ENCODE assay signal across 14 cellular contexts in genomic region chr4:40245794-40246546, GRCh38. TPM values are rescaled to one million over a fixed set of nuclear protein-coding genes. Genes with fewer than 3 reads are reported as not detected.
DNase-seq lines count a peak whose midpoint lies in the region; ATAC-seq and TF ChIP-seq lines count a peak whose summit lies in the region.
"Had no signal": no experiment of that assay in that cellular context is flagged by ENCODE, and none has a peak within 500 bp of the region (broad histone marks: within the 10 kb centered on the region; RNA-seq: fewer than 3 reads in every experiment).

No MANE protein-coding gene starts in this region.

- intact Hi-C loops in natural killer cell (cut with micrococcal nuclease), result loop anchor here (5.0 to 10.0 kb wide), 2 partner anchors 49 to 59 kb away; partner anchors contain the start of gene RHOH

- POLR2A ChIA-PET in activated naive CD8-positive, alpha-beta T cell treated with anti-CD3 and anti-CD28 coated beads, Interleukin-2, amount 10 ng/mL, durations not matched to agents 7 days and 5 days (lab: Charles Lee), result interaction anchor here (0.7 to 2.6 kb wide), 12 partner anchors 15 to 190 kb away, joined by 3 to 18 read pairs (median 5); partner anchors contain the start of gene RHOH

- H2AFZ ChIP-seq in GM23338, result no peak overlapping the region

- H3K9me3 Mint-ChIP-seq in T-helper 2 cell treated with Interferon-gamma antibody and Interleukin-4, amounts not matched to agents 5 μg/mL and 100 μg/mL, for 36 hours, result no peaks in the 10 kb centered on the region
- no peaks in the 10 kb centered on the region; the same call in 2 of the 3 replicates for H3K9me3 Mint-ChIP-seq in GM23338
- no peaks in the 10 kb centered on the region for H3K9me3 Mint-ChIP-seq in activated naive CD8-positive, alpha-beta T cell treated with anti-CD3 and anti-CD28 coated beads, Interleukin-2, amount 10 ng/mL, durations not matched to agents 7 days and 5 days
- H3K9me3 Mint-ChIP-seq in natural killer cell, result no peaks in the 10 kb centered on the region

- H3K27me3 ChIP-seq in GM23338 (ENCODE audit: insufficient read depth), result no peaks in the 10 kb centered on the region
- H3K27me3 ChIP-seq: Peyer's patch, transverse colon had no signal

- H4K20me1 ChIP-seq in GM23338 (replicated peaks; ENCODE audit: insufficient read depth), result no peaks in the 10 kb centered on the region

- no peak overlapping the region for H3K4me2 ChIP-seq in GM23338

- peaks cover 75% of the 10 kb centered on the region for H3K4me1 Mint-ChIP-seq in T-helper 2 cell treated with Interferon-gamma antibody and Interleukin-4, amounts not matched to agents 5 μg/mL and 100 μg/mL, for 36 hours (ENCODE audit: low read depth)
- H3K4me1 Mint-ChIP-seq in GM23338, result peaks cover 9% of the 10 kb centered on the region
- peaks cover 77% of the 10 kb centered on the region for H3K4me1 Mint-ChIP-seq in activated naive CD8-positive, alpha-beta T cell treated with anti-CD3 and anti-CD28 coated beads, Interleukin-2, amount 10 ng/mL, durations not matched to agents 7 days and 5 days
- peaks cover 59 to 81% of the 10 kb centered on the region in 2 donors for H3K4me1 Mint-ChIP-seq in natural killer cell

- ATAC-seq in GM23338, result peak; percentile 70
- no peak for ATAC-seq in activated naive CD8-positive, alpha-beta T cell treated with anti-CD3 and anti-CD28 coated beads, Interleukin-2, amount 10 ng/mL, durations not matched to agents 7 days and 5 days (ENCODE audit: low read depth)
- no peak for ATAC-seq in natural killer cell
- ATAC-seq in GM21447 (IDR thresholded peaks at IDR 0.05; ENCODE audit: unreplicated experiment), result no peak

- H3K27me3 Mint-ChIP-seq in T-helper 2 cell treated with Interferon-gamma antibody and Interleukin-4, amounts not matched to agents 5 μg/mL and 100 μg/mL, for 36 hours (ENCODE audit: low read depth), result no peaks in the 10 kb centered on the region
- H3K27me3 Mint-ChIP-seq in GM23338 (ENCODE audit: insufficient read depth, low read depth, poor library complexity), result peaks cover 7% of the 10 kb centered on the region
- no peaks in the 10 kb centered on the region for H3K27me3 Mint-ChIP-seq in activated naive CD8-positive, alpha-beta T cell treated with anti-CD3 and anti-CD28 coated beads, Interleukin-2, amount 10 ng/mL, durations not matched to agents 7 days and 5 days
- H3K27me3 Mint-ChIP-seq in natural killer cell (ENCODE audit: low read depth in 2 of 2), result no peaks in the 10 kb centered on the region

- peak overlapping the region; percentile 91 for H3K27ac Mint-ChIP-seq in T-helper 2 cell treated with Interferon-gamma antibody and Interleukin-4, amounts not matched to agents 5 μg/mL and 100 μg/mL, for 36 hours
- no peak overlapping the region for H3K27ac Mint-ChIP-seq in GM23338
- H3K27ac Mint-ChIP-seq in activated naive CD8-positive, alpha-beta T cell treated with anti-CD3 and anti-CD28 coated beads, Interleukin-2, amount 10 ng/mL, durations not matched to agents 7 days and 5 days, result peak overlapping the region; percentile 90
- peak overlapping the region; percentile 79 to 81 for H3K27ac Mint-ChIP-seq in natural killer cell

- 0 out of 2 replicates have a peak, but pooled peaks cover 4% of the 10 kb centered on the region for H3K9me2 ChIP-seq in GM23338 (ENCODE audit: insufficient read depth)

- H3K79me2 ChIP-seq in GM23338 (replicated peaks; ENCODE audit: insufficient read depth), result no peaks in the 10 kb centered on the region

- H3K36me3 ChIP-seq in GM23338 (ENCODE audit: insufficient read depth), result no peaks in the 10 kb centered on the region
- H3K36me3 ChIP-seq: Peyer's patch, transverse colon had no signal

- H3K27ac ChIP-seq in GM23338 (ENCODE audit: low read depth) (no peak overlapping the region), caudate nucleus (ENCODE audit: low read depth, low read length) (no peak overlapping the region)
- H3K27ac ChIP-seq: transverse colon had no signal

- peaks cover 67% of the 10 kb centered on the region for H3K36me3 Mint-ChIP-seq in T-helper 2 cell treated with Interferon-gamma antibody and Interleukin-4, amounts not matched to agents 5 μg/mL and 100 μg/mL, for 36 hours (ENCODE audit: low read depth)
- H3K36me3 Mint-ChIP-seq in GM23338 (ENCODE audit: low read depth) (peaks cover 12% of the 10 kb centered on the region), natural killer cell (peaks cover 11% of the 10 kb centered on the region)
- peaks cover 57% of the 10 kb centered on the region for H3K36me3 Mint-ChIP-seq in activated naive CD8-positive, alpha-beta T cell treated with anti-CD3 and anti-CD28 coated beads, Interleukin-2, amount 10 ng/mL, durations not matched to agents 7 days and 5 days

- no peak for DNase-seq in T-helper 2 cell treated with Interferon-gamma antibody and Interleukin-4, amounts not matched to agents 5 μg/mL and 100 μg/mL, for 36 hours (ENCODE audit: low spot score)
- DNase-seq in T-helper 2 cell (no peak), GM23338 (ENCODE audit: low spot score) (peak; percentile 21), natural killer cell (no peak), GM20000 (ENCODE audit: low spot score) (no peak), caudate nucleus (lab: John Stamatoyannopoulos, UW) (no peak)
- no peak for DNase-seq in activated naive CD8-positive, alpha-beta T cell treated with anti-CD3 and anti-CD28 coated beads, Interleukin-2, amount 10 ng/mL, durations not matched to agents 7 days and 5 days
- DNase-seq: ACHN, NCI-H1092, NCI-H345, transverse colon had no signal

- no peaks in the 10 kb centered on the region for H3F3A ChIP-seq in GM23338 (replicated peaks; ENCODE audit: low read depth)

- peak overlapping the region; percentile 52 for H3K4me3 Mint-ChIP-seq in T-helper 2 cell treated with Interferon-gamma antibody and Interleukin-4, amounts not matched to agents 5 μg/mL and 100 μg/mL, for 36 hours
- H3K4me3 Mint-ChIP-seq in GM23338, result no peak overlapping the region
- peak overlapping the region; percentile 91 for H3K4me3 Mint-ChIP-seq in activated naive CD8-positive, alpha-beta T cell treated with anti-CD3 and anti-CD28 coated beads, Interleukin-2, amount 10 ng/mL, durations not matched to agents 7 days and 5 days
- no peak overlapping the region for H3K4me3 Mint-ChIP-seq in natural killer cell

- H3K4me3 ChIP-seq in GM23338, result no peak overlapping the region
- H3K4me3 ChIP-seq: Peyer's patch, transverse colon had no signal

- peaks cover 9% of the 10 kb centered on the region for H3K4me1 ChIP-seq in GM23338 (ENCODE audit: insufficient read depth)

- TF ChIP-seq CTCF in GM23338 (conservative IDR thresholded peaks at IDR 0.05; ENCODE audit: low read depth in 2 of 2) (no peak), natural killer cell (IDR thresholded peaks at IDR 0.05) (no peak), GM20000 (IDR thresholded peaks at IDR 0.05; ENCODE audit: extremely low read depth, missing control alignments) (no peak)

TF ChIP-seq in GM23338, 12 proteins besides CTCF, POLR2A, EP300 and RAD21 (continues in another document):
- TF ChIP-seq NANOG (IDR thresholded peaks at IDR 0.05; ENCODE audit: borderline replicate concordance) (no peak), REST (IDR thresholded peaks at IDR 0.05; ENCODE audit: unreplicated experiment) (no peak), ZNF114 (CRISPR knock-in tag; IDR thresholded peaks at IDR 0.05) (no peak), JUNB (IDR thresholded peaks at IDR 0.05; ENCODE audit: unreplicated experiment) (no peak)

RNA-seq across cellular contexts. Expression of gene RHOH, which starts 49.1 kb away (rescaled TPM):
- total RNA-seq in GM23338 (2014; rRNA removed; shearing (Covaris generic)), result 2.7 and 3.7 TPM in 2 replicates
- 1.8 and 2.2 TPM in 2 replicates for polyA plus RNA-seq in GM23338 (2016; fragmentation: Nextera tagmentation; extraction: Ambion mirVana)
- 100 to 1,000 TPM; 187 to 190 TPM for total RNA-seq in activated naive CD8-positive, alpha-beta T cell treated with anti-CD3 and anti-CD28 coated beads, Interleukin-2, amount 10 ng/mL, durations not matched to agents 7 days and 5 days
- total RNA-seq in natural killer cell, result 100 to 1,000 TPM; 195 to 233 (median 195) TPM
- total RNA-seq: osteoblast had no signal

Comparison
In these comparisons a context has a peak if more than half of its experiments do, and no peak if none do; other contexts are left out.
1. H3K4me3 Mint-ChIP-seq: peak in T-helper 2 cell treated with Interferon-gamma antibody and Interleukin-4, amounts not matched to agents 5 μg/mL and 100 μg/mL, for 36 hours (single experiment) and activated naive CD8-positive, alpha-beta T cell treated with anti-CD3 and anti-CD28 coated beads, Interleukin-2, amount 10 ng/mL, durations not matched to agents 7 days and 5 days (single experiment); none in GM23338 (single experiment) and natural killer cell (single experiment).
2. RNA of gene RHOH, which starts 49.1 kb away (total RNA-seq): 195 to 233 TPM in natural killer cell and 187 to 190 TPM in activated naive CD8-positive, alpha-beta T cell treated with anti-CD3 and anti-CD28 coated beads, Interleukin-2, amount 10 ng/mL, durations not matched to agents 7 days and 5 days; 2.7 to 3.7 TPM in GM23338; every median in the first group is over 10 times any median in the second.